ENCODE assay signal across 19 cellular contexts in genomic region chr11:16895306-16895705, GRCh38.
A peak's percentile ranks its signal among the peaks of the same experiment; 100 is the strongest.
DNase-seq lines count a peak whose midpoint lies in the region; ATAC-seq, FAIRE-seq and TF ChIP-seq lines count a peak whose summit lies in the region.
"Had no signal": no experiment of that assay in that cellular context is flagged by ENCODE, and none has a peak within 500 bp of the region (broad histone marks: within the 10 kb centered on the region; RNA-seq: fewer than 3 reads in every experiment).

No MANE protein-coding gene starts in this region.

- H3K27ac Mint-ChIP-seq in type B pancreatic cell, result peak overlapping the region; percentile 50
- H3K27ac Mint-ChIP-seq: activated CD4-positive, alpha-beta T cell treated with anti-CD3 and anti-CD28 coated beads, Interleukin-2, amount 10 ng/mL, durations not matched to agents 24 days and 14 days; CD4-positive, CD25-positive, alpha-beta regulatory T cell; endodermal cell had no signal

- no peak for ATAC-seq in GM18909 (IDR thresholded peaks at IDR 0.05; ENCODE audit: poor library complexity, unreplicated experiment)
- ATAC-seq: left cardiac atrium; stimulated activated memory B cell treated with anti-CD40 and anti-IgM and Interleukin-4, amounts not matched to agents 10 μg/mL and 1 μg/mL and 100 μg/mL, for 72 hours had no signal

- peak; percentile 14 for DNase-seq in NCI-H345 (lab: John Stamatoyannopoulos, UW)
- no peak for DNase-seq in NCI-H345 treated with DMSO at 0.1 percent for 48 hours (lab: John Stamatoyannopoulos, UW; ENCODE audit: unreplicated experiment)
- peak; percentile 91 for DNase-seq in RCC 7860 (ENCODE audit: low spot score)
- DNase-seq in head of caudate nucleus, result peak in 30 of 42 donors; percentile 15 to 90 (median 53)
- no peak for DNase-seq in type B pancreatic cell (ENCODE audit: extremely low spot score, unreplicated experiment)
- no peak for DNase-seq in frontal cortex (ENCODE audit: low spot score in 2 of 2)
- no peak for DNase-seq in NCI-H524 treated with DMSO at 0.1 percent for 48 hours (lab: John Stamatoyannopoulos, UW)
- DNase-seq: activated CD4-positive, alpha-beta T cell treated with anti-CD3 and anti-CD28 coated beads, Interleukin-2, amount 10 ng/mL, durations not matched to agents 24 days and 14 days; activated CD8-positive, alpha-beta memory T cell treated with anti-CD3 and anti-CD28 coated beads, Interleukin-2, amount 50 U/mL, for 48 hours; activated naive CD4-positive, alpha-beta T cell; CD4-positive, CD25-positive, alpha-beta regulatory T cell; endodermal cell; left cardiac atrium; midbrain; NCI-H1436 treated with DMSO at 0.1 percent for 48 hours; transverse colon had no signal

- H3K9me3 Mint-ChIP-seq in type B pancreatic cell, result peaks cover 6% of the 10 kb centered on the region
- H3K9me3 Mint-ChIP-seq: endodermal cell; stimulated activated memory B cell treated with anti-CD40 and anti-IgM and Interleukin-4, amounts not matched to agents 10 μg/mL and 1 μg/mL and 100 μg/mL, for 72 hours had no signal

- FAIRE-seq in RCC 7860 (lab: Jason Lieb, UNC) (peak; percentile 95), frontal cortex (lab: Jason Lieb, UNC) (no peak)
- FAIRE-seq: colon had no signal

- H3K27me3 Mint-ChIP-seq in type B pancreatic cell, result no peaks in the 10 kb centered on the region
- H3K27me3 Mint-ChIP-seq: activated CD4-positive, alpha-beta T cell treated with anti-CD3 and anti-CD28 coated beads, Interleukin-2, amount 10 ng/mL, durations not matched to agents 24 days and 14 days; stimulated activated memory B cell treated with anti-CD40 and anti-IgM and Interleukin-4, amounts not matched to agents 10 μg/mL and 1 μg/mL and 100 μg/mL, for 72 hours had no signal

- peaks cover 53% of the 10 kb centered on the region for H3K4me1 Mint-ChIP-seq in type B pancreatic cell (ENCODE audit: unreplicated experiment)

- intact Hi-C loops in head of caudate nucleus (cut with DNase I), result no loop called here

- TF ChIP-seq CTCF in type B pancreatic cell (conservative IDR thresholded peaks at IDR 0.05), result no peak

- no peak overlapping the region for H3K4me3 Mint-ChIP-seq in type B pancreatic cell
- H3K4me3 Mint-ChIP-seq: activated CD4-positive, alpha-beta T cell treated with anti-CD3 and anti-CD28 coated beads, Interleukin-2, amount 10 ng/mL, durations not matched to agents 24 days and 14 days; CD4-positive, CD25-positive, alpha-beta regulatory T cell; endodermal cell; stimulated activated memory B cell treated with anti-CD40 and anti-IgM and Interleukin-4, amounts not matched to agents 10 μg/mL and 1 μg/mL and 100 μg/mL, for 72 hours had no signal

- H3K36me3 Mint-ChIP-seq in type B pancreatic cell, result peaks cover 7% of the 10 kb centered on the region

Comparison
In these comparisons a context has a peak if more than half of its experiments do, and no peak if none do; other contexts are left out.
1. DNase-seq: peak in NCI-H345 (single experiment), RCC 7860 (single experiment) and head of caudate nucleus (30 of 42); none in NCI-H345 treated with DMSO at 0.1 percent for 48 hours (single experiment), type B pancreatic cell (single experiment), frontal cortex (0 of 2) and NCI-H524 treated with DMSO at 0.1 percent for 48 hours (single experiment).